In the genomic region with DNA sequence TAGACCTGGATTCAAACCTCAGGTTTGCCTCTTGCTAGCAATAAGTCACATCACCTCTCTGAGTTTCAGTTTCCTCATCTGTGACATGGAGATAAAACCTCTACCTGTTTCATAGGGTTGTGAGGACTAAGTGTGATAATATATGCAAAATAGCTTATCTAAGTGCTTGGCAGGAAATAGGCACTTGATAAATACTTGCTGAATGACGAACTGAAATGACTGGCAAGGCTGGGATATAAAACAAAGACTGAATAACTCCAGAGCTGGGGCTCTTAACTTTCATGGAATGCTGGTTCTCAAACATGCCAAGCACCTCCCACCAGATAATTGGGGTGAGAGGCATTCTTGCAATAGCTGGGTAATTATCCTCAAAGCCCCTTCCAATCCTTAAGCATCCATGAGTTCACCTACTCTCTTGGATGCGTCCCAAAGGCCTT, we compare ENCODE assay signal across 12 cellular contexts.
DNase-seq lines count a peak whose midpoint lies in the region; ATAC-seq and TF ChIP-seq lines count a peak whose summit lies in the region.
"Had no signal": no experiment of that assay in that cellular context is flagged by ENCODE, and none has a peak within 500 bp of the region (broad histone marks: within the 10 kb centered on the region; RNA-seq: fewer than 3 reads in every experiment).

No MANE protein-coding gene starts in this region.

- no peak for TF ChIP-seq CTCF in choroid plexus epithelial cell (conservative IDR thresholded peaks at IDR 0.05; ENCODE audit: low read depth, low read length)
- TF ChIP-seq CTCF in type B pancreatic cell (conservative IDR thresholded peaks at IDR 0.05) = no peak

- H4K8ac ChIP-seq in neuronal stem cell (ENCODE audit: low read depth, low read length) = no peak overlapping the region

- H2BK12ac ChIP-seq in neuronal stem cell (ENCODE audit: low read length) = no peak overlapping the region

- no peak overlapping the region for H3K23ac ChIP-seq in neuronal stem cell (ENCODE audit: low read depth, low read length, poor library complexity)

- H3K27ac ChIP-seq in neuronal stem cell (replicated peaks; ENCODE audit: low read length) = no peak overlapping the region
- H3K27ac ChIP-seq: neutrophil had no signal

- H3K79me1 ChIP-seq in neuronal stem cell (ENCODE audit: low read depth, low read length) = no peaks in the 10 kb centered on the region

- H3K9me3 Mint-ChIP-seq in type B pancreatic cell = no peaks in the 10 kb centered on the region
- H3K9me3 Mint-ChIP-seq: stimulated activated memory B cell treated with anti-CD40 and anti-IgM and Interleukin-4, amounts not matched to agents 10 μg/mL and 1 μg/mL and 100 μg/mL, for 72 hours had no signal

- H3K36me3 ChIP-seq in neuronal stem cell (replicated peaks in 1 of 2; ENCODE audit: control insufficient read depth in 2 of 2, insufficient read depth in 2 of 2, low read length in 2 of 2) = no peaks in the 10 kb centered on the region
- H3K36me3 ChIP-seq: gastroesophageal sphincter, neutrophil had no signal

- peaks cover 4% of the 10 kb centered on the region for H3K27me3 Mint-ChIP-seq in type B pancreatic cell
- H3K27me3 Mint-ChIP-seq: stimulated activated memory B cell treated with anti-CD40 and anti-IgM and Interleukin-4, amounts not matched to agents 10 μg/mL and 1 μg/mL and 100 μg/mL, for 72 hours had no signal

- no peak overlapping the region for H3K14ac ChIP-seq in neuronal stem cell (ENCODE audit: low read length)

- H3K4me3 ChIP-seq in choroid plexus epithelial cell (ENCODE audit: low read depth, low read length) (no peak overlapping the region), neuronal stem cell (ENCODE audit: low read length in 2 of 2) (no peak overlapping the region)
- H3K4me3 ChIP-seq: gastroesophageal sphincter had no signal

- no peak overlapping the region for H2AK5ac ChIP-seq in neuronal stem cell (ENCODE audit: low read depth, low read length)

- in situ Hi-C loops in Caki2 (cut with HindIII; ENCODE audit: low pct_unique_long_range_greater_than_20kb, low sequenced_read_pairs) = loop anchor here (10.0 kb wide), 1 partner anchor 91 kb away; no protein-coding TSS in a partner anchor

- peaks cover 20% of the 10 kb centered on the region for H3K4me1 Mint-ChIP-seq in type B pancreatic cell (ENCODE audit: unreplicated experiment)

- peak; percentile 98 for TF ChIP-seq EP300 in Ishikawa (IDR thresholded peaks at IDR 0.05; ENCODE audit: borderline replicate concordance)

- no peaks in the 10 kb centered on the region for H3K9me3 ChIP-seq in neuronal stem cell (replicated peaks in 1 of 2; ENCODE audit: control insufficient read depth in 2 of 2, insufficient read depth in 1 of 2, low read depth in 1 of 2, low read length in 2 of 2)
- H3K9me3 ChIP-seq: gastroesophageal sphincter, neutrophil had no signal

- H3K4me2 ChIP-seq in neuronal stem cell (ENCODE audit: insufficient read depth, low read length, poor library complexity, severe bottlenecking) = no peak overlapping the region

- H2BK15ac ChIP-seq in neuronal stem cell (ENCODE audit: low read length) = no peak overlapping the region

- no peaks in the 10 kb centered on the region for H3K27me3 ChIP-seq in neuronal stem cell (ENCODE audit: control insufficient read depth in 3 of 3, insufficient read depth in 3 of 3, low read depth in 1 of 3, low read length in 3 of 3)
- H3K27me3 ChIP-seq: gastroesophageal sphincter, neutrophil had no signal

- H3K36me3 Mint-ChIP-seq in type B pancreatic cell = no peaks in the 10 kb centered on the region
- H3K36me3 Mint-ChIP-seq: stimulated activated memory B cell treated with anti-CD40 and anti-IgM and Interleukin-4, amounts not matched to agents 10 μg/mL and 1 μg/mL and 100 μg/mL, for 72 hours had no signal

- TF ChIP-seq RAD21 in Ishikawa (IDR thresholded peaks at IDR 0.05; ENCODE audit: low read depth) = no peak

- no peak overlapping the region for H2BK5ac ChIP-seq in neuronal stem cell (ENCODE audit: low read length)

- H3K27ac Mint-ChIP-seq in type B pancreatic cell = no peak overlapping the region
- H3K27ac Mint-ChIP-seq: stimulated activated memory B cell treated with anti-CD40 and anti-IgM and Interleukin-4, amounts not matched to agents 10 μg/mL and 1 μg/mL and 100 μg/mL, for 72 hours had no signal

- H3K18ac ChIP-seq in neuronal stem cell (ENCODE audit: low read length) = no peak overlapping the region

- no peak overlapping the region for H4K91ac ChIP-seq in neuronal stem cell (ENCODE audit: low read depth, low read length, poor library complexity)

- DNase-seq in Caki2 (ENCODE audit: low read depth) (peak; percentile 74), choroid plexus epithelial cell (ENCODE audit: low read depth) (peak; percentile 25), neuronal stem cell (ENCODE audit: low spot score) (peak; percentile 12), cerebellum (ENCODE audit: low spot score) (no peak), type B pancreatic cell (ENCODE audit: extremely low spot score, unreplicated experiment) (no peak), NCI-H1105 treated with DMSO at 0.1 percent for 48 hours (lab: John Stamatoyannopoulos, UW) (no peak)
- DNase-seq: activated T-cell treated with anti-CD3 and anti-CD28 coated beads for 4 hours had no signal

- ATAC-seq in GM21786 (IDR thresholded peaks at IDR 0.05; ENCODE audit: unreplicated experiment) = no peak
- ATAC-seq: stimulated activated memory B cell treated with anti-CD40 and anti-IgM and Interleukin-4, amounts not matched to agents 10 μg/mL and 1 μg/mL and 100 μg/mL, for 72 hours had no signal

- no peak overlapping the region for H3K9ac ChIP-seq in neuronal stem cell (ENCODE audit: low read depth, low read length, poor library complexity)

- H2BK120ac ChIP-seq in neuronal stem cell (ENCODE audit: low read depth, low read length) = no peak overlapping the region

- WGBS in neuronal stem cell (ENCODE audit: extremely low coverage in 2 of 2, insufficient read length in 2 of 2, insufficient replicate concordance in 1 of 2), 2 donors = no CpG with 5 or more reads among the region's 2 CpGs

- H3K4me3 Mint-ChIP-seq in type B pancreatic cell = no peak overlapping the region
- H3K4me3 Mint-ChIP-seq: stimulated activated memory B cell treated with anti-CD40 and anti-IgM and Interleukin-4, amounts not matched to agents 10 μg/mL and 1 μg/mL and 100 μg/mL, for 72 hours had no signal

- no peak overlapping the region for H2AFZ ChIP-seq in neuronal stem cell (ENCODE audit: low read length)

- H3K4ac ChIP-seq in neuronal stem cell (ENCODE audit: low read length) = no peak overlapping the region

- peaks cover 0 to 8% of the 10 kb centered on the region in 2 donors for H3K4me1 ChIP-seq in neuronal stem cell (ENCODE audit: control insufficient read depth in 2 of 2, insufficient read depth in 1 of 2, low read depth in 1 of 2, low read length in 2 of 2)

TF ChIP-seq in Ishikawa, 13 proteins besides CTCF, POLR2A, EP300 and RAD21:
- TF ChIP-seq FOXM1 (IDR thresholded peaks at IDR 0.05; ENCODE audit: borderline replicate concordance, low read depth) (peak; percentile 96), NFIC (IDR thresholded peaks at IDR 0.05) (peak; percentile 98), CEBPB (IDR thresholded peaks at IDR 0.05) (peak; percentile 42; the same call in 1 of the 2 replicates), YY1 (IDR thresholded peaks at IDR 0.05; ENCODE audit: low read depth) (peak; percentile 40; the same call in 1 of the 2 replicates), EGR1 (IDR thresholded peaks at IDR 0.05) (no peak), ZBTB7A (IDR thresholded peaks at IDR 0.05; ENCODE audit: low read depth) (no peak), CREB1 (IDR thresholded peaks at IDR 0.05; ENCODE audit: low read depth) (0 out of 2 replicates have a peak, but pooled peaks have one; percentile 38), TEAD4 (IDR thresholded peaks at IDR 0.05) (peak; percentile 99), TCF12 (IDR thresholded peaks at IDR 0.05; ENCODE audit: low read depth) (peak; percentile 97), TAF1 (IDR thresholded peaks at IDR 0.05; ENCODE audit: low read depth) (no peak)
- TF ChIP-seq, protein P1, sequence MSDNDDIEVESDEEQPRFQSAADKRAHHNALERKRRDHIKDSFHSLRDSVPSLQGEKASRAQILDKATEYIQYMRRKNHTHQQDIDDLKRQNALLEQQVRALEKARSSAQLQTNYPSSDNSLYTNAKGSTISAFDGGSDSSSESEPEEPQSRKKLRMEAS (IDR thresholded peaks at IDR 0.05) = no peak; the same call in none of the 2 replicates
- TF ChIP-seq, protein P2, sequence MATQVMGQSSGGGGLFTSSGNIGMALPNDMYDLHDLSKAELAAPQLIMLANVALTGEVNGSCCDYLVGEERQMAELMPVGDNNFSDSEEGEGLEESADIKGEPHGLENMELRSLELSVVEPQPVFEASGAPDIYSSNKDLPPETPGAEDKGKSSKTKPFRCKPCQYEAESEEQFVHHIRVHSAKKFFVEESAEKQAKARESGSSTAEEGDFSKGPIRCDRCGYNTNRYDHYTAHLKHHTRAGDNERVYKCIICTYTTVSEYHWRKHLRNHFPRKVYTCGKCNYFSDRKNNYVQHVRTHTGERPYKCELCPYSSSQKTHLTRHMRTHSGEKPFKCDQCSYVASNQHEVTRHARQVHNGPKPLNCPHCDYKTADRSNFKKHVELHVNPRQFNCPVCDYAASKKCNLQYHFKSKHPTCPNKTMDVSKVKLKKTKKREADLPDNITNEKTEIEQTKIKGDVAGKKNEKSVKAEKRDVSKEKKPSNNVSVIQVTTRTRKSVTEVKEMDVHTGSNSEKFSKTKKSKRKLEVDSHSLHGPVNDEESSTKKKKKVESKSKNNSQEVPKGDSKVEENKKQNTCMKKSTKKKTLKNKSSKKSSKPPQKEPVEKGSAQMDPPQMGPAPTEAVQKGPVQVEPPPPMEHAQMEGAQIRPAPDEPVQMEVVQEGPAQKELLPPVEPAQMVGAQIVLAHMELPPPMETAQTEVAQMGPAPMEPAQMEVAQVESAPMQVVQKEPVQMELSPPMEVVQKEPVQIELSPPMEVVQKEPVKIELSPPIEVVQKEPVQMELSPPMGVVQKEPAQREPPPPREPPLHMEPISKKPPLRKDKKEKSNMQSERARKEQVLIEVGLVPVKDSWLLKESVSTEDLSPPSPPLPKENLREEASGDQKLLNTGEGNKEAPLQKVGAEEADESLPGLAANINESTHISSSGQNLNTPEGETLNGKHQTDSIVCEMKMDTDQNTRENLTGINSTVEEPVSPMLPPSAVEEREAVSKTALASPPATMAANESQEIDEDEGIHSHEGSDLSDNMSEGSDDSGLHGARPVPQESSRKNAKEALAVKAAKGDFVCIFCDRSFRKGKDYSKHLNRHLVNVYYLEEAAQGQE (IDR thresholded peaks at IDR 0.05; ENCODE audit: low read depth) = no peak
- TF ChIP-seq, protein P3, sequence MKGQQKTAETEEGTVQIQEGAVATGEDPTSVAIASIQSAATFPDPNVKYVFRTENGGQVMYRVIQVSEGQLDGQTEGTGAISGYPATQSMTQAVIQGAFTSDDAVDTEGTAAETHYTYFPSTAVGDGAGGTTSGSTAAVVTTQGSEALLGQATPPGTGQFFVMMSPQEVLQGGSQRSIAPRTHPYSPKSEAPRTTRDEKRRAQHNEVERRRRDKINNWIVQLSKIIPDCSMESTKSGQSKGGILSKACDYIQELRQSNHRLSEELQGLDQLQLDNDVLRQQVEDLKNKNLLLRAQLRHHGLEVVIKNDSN (IDR thresholded peaks at IDR 0.05) = no peak

Comparison
In these comparisons a context has a peak if more than half of its experiments do, and no peak if none do; other contexts are left out.
1. DNase-seq: peak in Caki2 (single experiment), choroid plexus epithelial cell (single experiment) and neuronal stem cell (single experiment); none in cerebellum (single experiment), type B pancreatic cell (single experiment) and NCI-H1105 treated with DMSO at 0.1 percent for 48 hours (single experiment).